ENCODE assay signal across 19 cellular contexts in the genomic region with DNA sequence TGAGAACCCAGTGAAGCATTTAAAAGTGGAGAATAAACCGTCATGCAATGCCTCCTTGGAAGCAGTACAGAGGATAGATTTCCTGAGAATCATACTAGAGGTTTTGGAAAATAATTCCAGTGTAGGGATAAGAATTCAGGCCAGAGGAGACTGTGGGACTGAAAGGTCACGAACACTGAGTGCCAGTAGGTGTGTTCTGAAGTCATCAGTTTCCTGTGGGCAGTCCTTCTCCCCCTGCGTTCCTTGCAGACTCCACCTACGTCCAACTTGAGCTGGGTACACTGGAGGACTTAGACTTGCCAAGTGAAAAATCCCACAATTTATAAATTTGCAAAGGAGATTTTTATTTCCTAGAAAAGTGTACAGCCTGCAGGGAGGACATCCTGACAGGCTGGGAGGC.
DNase-seq lines count a peak whose midpoint lies in the region; ATAC-seq and TF ChIP-seq lines count a peak whose summit lies in the region.
"Had no signal": no experiment of that assay in that cellular context is flagged by ENCODE, and none has a peak within 500 bp of the region (broad histone marks: within the 10 kb centered on the region; RNA-seq: fewer than 3 reads in every experiment).

No MANE protein-coding gene starts in this region.

- H3K79me2 ChIP-seq in GM23338 (replicated peaks; ENCODE audit: insufficient read depth) (no peaks in the 10 kb centered on the region), OCI-LY1 (ENCODE audit: insufficient read depth, low read length) (no peaks in the 10 kb centered on the region)

- peaks cover 15% of the 10 kb centered on the region for H3K4me1 Mint-ChIP-seq in GM23338
- H3K4me1 Mint-ChIP-seq: CD4-positive, CD25-positive, alpha-beta regulatory T cell had no signal

- no peak overlapping the region for H3K27ac Mint-ChIP-seq in GM23338
- H3K27ac Mint-ChIP-seq: CD4-positive, CD25-positive, alpha-beta regulatory T cell had no signal

- no peak overlapping the region for H3K4me3 Mint-ChIP-seq in GM23338
- H3K4me3 Mint-ChIP-seq: CD4-positive, CD25-positive, alpha-beta regulatory T cell had no signal

- TF ChIP-seq CTCF in GM23338 (conservative IDR thresholded peaks at IDR 0.05; ENCODE audit: low read depth in 2 of 2) = no peak
- TF ChIP-seq CTCF in OCI-LY1 (IDR thresholded peaks at IDR 0.05; ENCODE audit: low read length) = no peak
- no peak for TF ChIP-seq CTCF in thoracic aorta (IDR thresholded peaks at IDR 0.05)

- no peak overlapping the region for H3K27ac ChIP-seq in GM23338 (ENCODE audit: low read depth)
- H3K27ac ChIP-seq in OCI-LY1 (ENCODE audit: low read depth, low read length, poor library complexity, severe bottlenecking) = no peak overlapping the region
- peak overlapping the region; percentile 50 to 62 for H3K27ac ChIP-seq in thoracic aorta

- H4K20me1 ChIP-seq in GM23338 (replicated peaks; ENCODE audit: insufficient read depth) (no peaks in the 10 kb centered on the region), OCI-LY1 (ENCODE audit: insufficient read depth, low read length) (no peaks in the 10 kb centered on the region)

- H3K9me3 ChIP-seq in OCI-LY1 (ENCODE audit: low read length) (no peaks in the 10 kb centered on the region), thoracic aorta (no peaks in the 10 kb centered on the region)

- peaks cover 5% of the 10 kb centered on the region; the same call in 1 of the 3 replicates for H3K9me3 Mint-ChIP-seq in GM23338

- DNase-seq in GM23338 (ENCODE audit: low spot score) (no peak), left lobe of liver (ENCODE audit: low spot score) (no peak), thoracic aorta (ENCODE audit: low spot score) (no peak), NCI-H1417 treated with DMSO at 0.1 percent for 48 hours (lab: John Stamatoyannopoulos, UW) (no peak)
- DNase-seq: CD4-positive, CD25-positive, alpha-beta regulatory T cell; GOT3; Karpas-422; MV-4-11; NCI-H1105 treated with DMSO at 0.1 percent for 48 hours; NCI-H1694; NCI-H2081; NCI-H2171; NCI-H526 treated with DMSO at 0.1 percent for 48 hours; SHP77 had no signal

- H3K9me2 ChIP-seq in GM23338 (ENCODE audit: insufficient read depth) = peaks cover 10% of the 10 kb centered on the region; the same call in 1 of the 2 replicates
- no peaks in the 10 kb centered on the region for H3K9me2 ChIP-seq in OCI-LY1 (ENCODE audit: low read depth, low read length)

- H3K36me3 Mint-ChIP-seq in GM23338 (ENCODE audit: low read depth) = no peaks in the 10 kb centered on the region
- H3K36me3 Mint-ChIP-seq: CD4-positive, CD25-positive, alpha-beta regulatory T cell had no signal

- peaks cover 20% of the 10 kb centered on the region for H3K4me1 ChIP-seq in GM23338 (ENCODE audit: insufficient read depth)
- H3K4me1 ChIP-seq in OCI-LY1 (ENCODE audit: insufficient read depth, low read length, severe bottlenecking) = peaks cover 22% of the 10 kb centered on the region
- peaks cover 8 to 44% of the 10 kb centered on the region in 2 donors for H3K4me1 ChIP-seq in thoracic aorta (ENCODE audit: control insufficient read depth in 1 of 2, low read depth in 2 of 2)

- H3K27me3 Mint-ChIP-seq in GM23338 (ENCODE audit: insufficient read depth, low read depth, poor library complexity) = no peaks in the 10 kb centered on the region
- H3K27me3 Mint-ChIP-seq: CD4-positive, CD25-positive, alpha-beta regulatory T cell had no signal

- H3F3A ChIP-seq in GM23338 (replicated peaks; ENCODE audit: low read depth) (no peaks in the 10 kb centered on the region), OCI-LY1 (ENCODE audit: insufficient read depth, low read length) (no peaks in the 10 kb centered on the region)

- H3K4me3 ChIP-seq in GM23338 (no peak overlapping the region), OCI-LY1 (ENCODE audit: low read depth, low read length, poor library complexity, severe bottlenecking) (no peak overlapping the region), thoracic aorta (no peak overlapping the region)
- H3K4me3 ChIP-seq: GM12878 had no signal

- no peaks in the 10 kb centered on the region for H3K36me3 ChIP-seq in GM23338 (ENCODE audit: insufficient read depth)
- no peaks in the 10 kb centered on the region for H3K36me3 ChIP-seq in OCI-LY1 (ENCODE audit: insufficient read depth, low read length)
- no peaks in the 10 kb centered on the region for H3K36me3 ChIP-seq in thoracic aorta

- H3K9ac ChIP-seq in OCI-LY1 (ENCODE audit: low read length) = no peak overlapping the region

- ATAC-seq in GM23338 (no peak), left lobe of liver (peak; percentile 22), thoracic aorta (ENCODE audit: insufficient number of reproducible peaks, low FRiP score, low read depth) (no peak), HG03457 (IDR thresholded peaks at IDR 0.05; ENCODE audit: unreplicated experiment) (no peak), GM19395 (IDR thresholded peaks at IDR 0.05; ENCODE audit: unreplicated experiment) (no peak)
- ATAC-seq: GM12878, HCT116 had no signal

- H3K27me3 ChIP-seq in GM23338 (ENCODE audit: insufficient read depth) = no peaks in the 10 kb centered on the region
- no peaks in the 10 kb centered on the region for H3K27me3 ChIP-seq in OCI-LY1 (ENCODE audit: insufficient read depth, low read length)
- no peaks in the 10 kb centered on the region for H3K27me3 ChIP-seq in thoracic aorta (replicated peaks; ENCODE audit: insufficient read depth)

- H2AFZ ChIP-seq in GM23338 (0 out of 2 replicates have a peak overlapping the region, but pooled peaks have one; percentile 66), OCI-LY1 (ENCODE audit: low read length) (peak overlapping the region; percentile 27)

- H3K4me2 ChIP-seq in GM23338 (no peak overlapping the region), OCI-LY1 (ENCODE audit: low read length) (peak overlapping the region; percentile 41; the same call in 1 of the 2 replicates)

TF ChIP-seq in GM23338, 12 proteins besides CTCF, POLR2A, EP300 and RAD21:
- TF ChIP-seq CREB1 (CRISPR knock-in tag; IDR thresholded peaks at IDR 0.05; ENCODE audit: low read depth) = no peak

Comparison
In these comparisons a context has a peak if more than half of its experiments do, and no peak if none do; other contexts are left out.
1. H3K27ac ChIP-seq: peak in thoracic aorta (2 of 2); none in GM23338 (single experiment) and OCI-LY1 (single experiment).